ENCODE assay signal across 15 cellular contexts in the genomic region with DNA sequence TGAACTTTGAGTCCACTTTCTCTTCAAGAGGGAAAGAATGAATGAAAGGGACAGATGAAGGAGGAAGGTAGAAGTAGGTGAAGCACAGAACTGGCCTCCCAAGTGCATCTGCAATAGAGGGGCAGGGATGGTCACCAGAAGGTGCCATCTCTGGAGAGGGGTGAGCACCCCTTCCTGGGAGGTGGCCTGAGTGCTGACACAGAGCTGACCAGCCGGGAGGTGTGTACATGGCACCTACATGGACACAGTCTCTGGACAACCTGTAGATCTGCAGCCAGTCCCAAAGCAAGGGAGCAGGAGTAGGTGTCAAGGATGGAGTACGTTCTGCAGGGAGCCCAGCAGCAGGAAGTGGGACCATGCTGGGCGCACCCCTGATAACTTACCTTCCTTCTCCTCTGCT.
"Had no signal": no experiment of that assay in that cellular context is flagged by ENCODE, and none has a peak within 500 bp of the region (broad histone marks: within the 10 kb centered on the region; RNA-seq: fewer than 3 reads in every experiment).

No MANE protein-coding gene starts in this region.

- H3K36me3 ChIP-seq: MG63 had no signal

- H3K27me3 ChIP-seq: MG63 had no signal

- H3K9me3 ChIP-seq: MG63, SK-N-SH had no signal

- DNase-seq: KBM-7, MG63, NCI-H1092, NCI-H1436, NCI-H187, NCI-H2029, NCI-H2081 treated with DMSO at 0.1 percent for 48 hours, NCI-H2171, NCI-H510A, NCI-H524 treated with DMSO at 0.1 percent for 48 hours, NCI-H774, RPMI8226, SHP77, SK-N-SH, SW 1271 had no signal

- H3K4me3 ChIP-seq: MG63 had no signal
